Comparison of ENCODE assay signal across 1 cellular context in the genomic region with DNA sequence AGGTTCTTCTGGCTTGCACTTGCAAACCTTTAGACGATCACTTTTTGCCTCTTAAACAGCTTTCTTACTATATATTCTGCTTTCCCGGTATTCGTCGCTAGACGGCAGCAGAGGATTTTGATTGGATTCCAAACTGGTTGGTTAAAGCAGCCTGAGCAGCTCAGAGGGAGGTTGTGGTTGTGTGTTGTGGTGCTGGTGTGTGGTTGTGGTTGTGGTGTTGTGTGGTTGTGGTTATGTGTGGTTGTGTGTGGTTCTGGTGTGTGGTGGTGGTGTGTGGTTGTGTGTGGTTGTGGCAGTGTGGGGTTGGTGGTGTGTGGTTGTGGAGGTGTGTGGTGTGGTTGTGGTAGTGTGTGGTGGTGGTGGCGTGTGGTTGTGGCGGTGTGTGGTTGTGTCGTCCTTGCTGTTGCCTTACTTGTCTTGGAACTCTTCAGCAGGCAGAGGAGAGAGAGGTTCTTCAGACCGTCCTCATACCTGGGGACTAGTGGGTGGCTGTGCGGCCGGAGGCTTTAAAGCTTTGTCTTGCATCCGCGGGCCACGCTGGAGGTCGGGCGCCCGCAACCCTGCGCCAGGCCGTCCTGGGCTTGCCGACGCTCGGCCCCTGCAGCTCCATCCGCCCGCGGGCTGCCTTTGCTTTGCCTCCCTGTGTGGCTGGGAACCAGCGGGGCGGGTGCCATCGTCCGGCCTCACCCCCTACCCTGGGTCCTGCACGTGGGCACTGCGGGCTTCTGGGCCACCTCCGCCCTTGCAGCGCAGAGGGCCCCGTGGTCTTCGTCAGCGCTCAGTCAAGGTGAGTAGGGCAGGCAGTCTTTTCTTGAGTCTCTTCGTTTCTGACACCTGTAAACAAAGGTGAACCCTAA.
A peak's percentile ranks its signal among the peaks of the same experiment; 100 is the strongest.
TF ChIP-seq lines count a peak whose summit lies in the region.

No MANE protein-coding gene starts in this region.

TF ChIP-seq in GM12878, 131 proteins besides CTCF, POLR2A, EP300 and RAD21 (continued from another document):
- TF ChIP-seq, protein P1, sequence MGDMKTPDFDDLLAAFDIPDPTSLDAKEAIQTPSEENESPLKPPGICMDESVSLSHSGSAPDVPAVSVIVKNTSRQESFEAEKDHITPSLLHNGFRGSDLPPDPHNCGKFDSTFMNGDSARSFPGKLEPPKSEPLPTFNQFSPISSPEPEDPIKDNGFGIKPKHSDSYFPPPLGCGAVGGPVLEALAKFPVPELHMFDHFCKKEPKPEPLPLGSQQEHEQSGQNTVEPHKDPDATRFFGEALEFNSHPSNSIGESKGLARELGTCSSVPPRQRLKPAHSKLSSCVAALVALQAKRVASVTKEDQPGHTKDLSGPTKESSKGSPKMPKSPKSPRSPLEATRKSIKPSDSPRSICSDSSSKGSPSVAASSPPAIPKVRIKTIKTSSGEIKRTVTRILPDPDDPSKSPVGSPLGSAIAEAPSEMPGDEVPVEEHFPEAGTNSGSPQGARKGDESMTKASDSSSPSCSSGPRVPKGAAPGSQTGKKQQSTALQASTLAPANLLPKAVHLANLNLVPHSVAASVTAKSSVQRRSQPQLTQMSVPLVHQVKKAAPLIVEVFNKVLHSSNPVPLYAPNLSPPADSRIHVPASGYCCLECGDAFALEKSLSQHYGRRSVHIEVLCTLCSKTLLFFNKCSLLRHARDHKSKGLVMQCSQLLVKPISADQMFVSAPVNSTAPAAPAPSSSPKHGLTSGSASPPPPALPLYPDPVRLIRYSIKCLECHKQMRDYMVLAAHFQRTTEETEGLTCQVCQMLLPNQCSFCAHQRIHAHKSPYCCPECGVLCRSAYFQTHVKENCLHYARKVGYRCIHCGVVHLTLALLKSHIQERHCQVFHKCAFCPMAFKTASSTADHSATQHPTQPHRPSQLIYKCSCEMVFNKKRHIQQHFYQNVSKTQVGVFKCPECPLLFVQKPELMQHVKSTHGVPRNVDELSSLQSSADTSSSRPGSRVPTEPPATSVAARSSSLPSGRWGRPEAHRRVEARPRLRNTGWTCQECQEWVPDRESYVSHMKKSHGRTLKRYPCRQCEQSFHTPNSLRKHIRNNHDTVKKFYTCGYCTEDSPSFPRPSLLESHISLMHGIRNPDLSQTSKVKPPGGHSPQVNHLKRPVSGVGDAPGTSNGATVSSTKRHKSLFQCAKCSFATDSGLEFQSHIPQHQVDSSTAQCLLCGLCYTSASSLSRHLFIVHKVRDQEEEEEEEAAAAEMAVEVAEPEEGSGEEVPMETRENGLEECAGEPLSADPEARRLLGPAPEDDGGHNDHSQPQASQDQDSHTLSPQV (IDR thresholded peaks at IDR 0.05): no peak
- TF ChIP-seq TCF7 (IDR thresholded peaks at IDR 0.05; ENCODE audit: borderline replicate concordance): no peak
- peak; percentile 97 for TF ChIP-seq MLLT1 (IDR thresholded peaks at IDR 0.05)
- no peak for TF ChIP-seq ZNF274 (IDR thresholded peaks at IDR 0.05; ENCODE audit: insufficient read depth, insufficient read length)
- TF ChIP-seq RUNX3 (IDR thresholded peaks at IDR 0.05; ENCODE audit: low read length): peak; percentile 83
